ENCODE assay signal across 30 cellular contexts in the genomic region with DNA sequence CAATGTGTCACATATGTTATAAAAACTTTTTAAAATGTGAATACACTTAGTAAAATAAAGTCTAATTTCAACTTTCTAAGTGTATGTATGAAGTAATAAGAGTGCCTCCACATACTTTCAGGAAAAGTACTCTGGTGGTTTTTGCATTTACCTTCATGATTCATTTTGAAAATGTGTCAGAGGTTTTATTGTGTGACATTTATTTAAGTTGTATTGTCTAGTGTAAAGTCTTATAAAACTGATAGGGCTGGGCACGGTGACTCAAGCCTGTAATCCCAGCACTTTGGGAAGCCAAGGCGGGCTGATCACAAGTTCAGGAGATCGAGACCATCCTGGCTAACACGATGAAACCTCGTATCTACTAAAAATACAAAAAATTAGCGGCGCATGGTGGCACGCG.
"Had no signal": no experiment of that assay in that cellular context is flagged by ENCODE, and none has a peak within 500 bp of the region (broad histone marks: within the 10 kb centered on the region; RNA-seq: fewer than 3 reads in every experiment).

No MANE protein-coding gene starts in this region.

- H3K27ac ChIP-seq: left lung, lower lobe of right lung, pancreas, prostate gland, skin epidermis, stomach, testis, thyroid gland, transverse colon, upper lobe of left lung, vagina had no signal

- FAIRE-seq: keratinocyte had no signal

- H3K4me3 ChIP-seq: left lung, lower lobe of right lung, pancreas, prostate gland, skin epidermis, stomach, testis, thyroid gland, transverse colon, upper lobe of left lung, vagina had no signal

- H3K4me1 ChIP-seq: left lung, lower lobe of right lung, pancreas, prostate gland, stomach, testis, thyroid gland, transverse colon, upper lobe of left lung, vagina had no signal

- H3K9me3 ChIP-seq: left lung, lower lobe of right lung, pancreas, prostate gland, stomach, testis, thyroid gland, transverse colon, upper lobe of left lung, vagina had no signal

- DNase-seq: hippocampal formation; kidney glomerular epithelial cell; left colon; left lung; lower lobe of right lung; mesendoderm; naive thymus-derived CD4-positive, alpha-beta T cell; nucleus accumbens; pancreas; retina; right cardiac atrium; stimulated activated CD4-positive, alpha-beta T cell treated with anti-CD3 and anti-CD28 coated beads, Interleukin-12 subunit alpha, Interleukin-12 subunit beta, amount 100 ng/mL, for 4 hours; stimulated activated CD4-positive, alpha-beta T cell treated with anti-CD3 and anti-CD28 coated beads, Interleukin-15, amount 100 ng/mL, for 24 hours; stimulated activated CD4-positive, alpha-beta T cell treated with anti-CD3 and anti-CD28 coated beads, Interleukin-2, amount 100 ng/mL, for 24 hours; stimulated activated CD4-positive, alpha-beta T cell treated with anti-CD3 and anti-CD28 coated beads, Interleukin-4, amount 100 ng/mL, for 1 hour; stimulated activated naive B cell treated with anti-CD40 and anti-IgM and Interleukin-4, amounts not matched to agents 10 μg/mL and 1 μg/mL and 100 μg/mL, for 72 hours; stimulated activated naive CD8-positive, alpha-beta T cell treated with anti-CD3 and anti-CD28 coated beads, Interleukin-15, Interleukin-2, amounts not matched to agents 100 U/mL and 50 U/mL, for 24 hours; stomach; testis; thyroid gland; transverse colon; upper lobe of left lung had no signal

- H3K4me3 Mint-ChIP-seq: mesothelial cell of epicardium; naive thymus-derived CD4-positive, alpha-beta T cell; natural killer cell treated with Interleukin-12 subunit alpha and Interleukin-12 subunit beta and Interleukin-15 and Interleukin-18, amount 100 ng/mL, for 72 hours; neural crest cell; stimulated activated naive B cell treated with anti-CD40 and anti-IgM and Interleukin-4, amounts not matched to agents 10 μg/mL and 1 μg/mL and 100 μg/mL, for 72 hours had no signal

- H3K27ac Mint-ChIP-seq: mesothelial cell of epicardium; naive thymus-derived CD4-positive, alpha-beta T cell; natural killer cell treated with Interleukin-12 subunit alpha and Interleukin-12 subunit beta and Interleukin-15 and Interleukin-18, amount 100 ng/mL, for 72 hours; stimulated activated naive B cell treated with anti-CD40 and anti-IgM and Interleukin-4, amounts not matched to agents 10 μg/mL and 1 μg/mL and 100 μg/mL, for 72 hours had no signal

- H3K36me3 ChIP-seq: left lung, lower lobe of right lung, pancreas, prostate gland, stomach, thyroid gland, transverse colon, upper lobe of left lung, vagina had no signal

- H3K4me1 Mint-ChIP-seq: mesothelial cell of epicardium; naive thymus-derived CD4-positive, alpha-beta T cell; neural crest cell; stimulated activated naive B cell treated with anti-CD40 and anti-IgM and Interleukin-4, amounts not matched to agents 10 μg/mL and 1 μg/mL and 100 μg/mL, for 72 hours had no signal

- ATAC-seq: left colon; left lung; lower lobe of right lung; naive thymus-derived CD4-positive, alpha-beta T cell; natural killer cell treated with Interleukin-12 subunit alpha and Interleukin-12 subunit beta and Interleukin-15 and Interleukin-18, amount 100 ng/mL, for 72 hours; pancreas; right cardiac atrium; sciatic nerve; stimulated activated naive B cell treated with anti-CD40 and anti-IgM and Interleukin-4, amounts not matched to agents 10 μg/mL and 1 μg/mL and 100 μg/mL, for 72 hours; stimulated activated naive CD8-positive, alpha-beta T cell treated with anti-CD3 and anti-CD28 coated beads, Interleukin-15, Interleukin-2, amounts not matched to agents 100 U/mL and 50 U/mL, for 24 hours had no signal

- H3K36me3 Mint-ChIP-seq: mesothelial cell of epicardium; natural killer cell treated with Interleukin-12 subunit alpha and Interleukin-12 subunit beta and Interleukin-15 and Interleukin-18, amount 100 ng/mL, for 72 hours had no signal

- H3K27me3 ChIP-seq: left lung, pancreas, stomach, testis, thyroid gland, transverse colon, upper lobe of left lung, vagina had no signal

- H3K9me3 Mint-ChIP-seq: natural killer cell treated with Interleukin-12 subunit alpha and Interleukin-12 subunit beta and Interleukin-15 and Interleukin-18, amount 100 ng/mL, for 72 hours; neural crest cell had no signal

- H3K27me3 Mint-ChIP-seq: naive thymus-derived CD4-positive, alpha-beta T cell; natural killer cell treated with Interleukin-12 subunit alpha and Interleukin-12 subunit beta and Interleukin-15 and Interleukin-18, amount 100 ng/mL, for 72 hours; stimulated activated naive B cell treated with anti-CD40 and anti-IgM and Interleukin-4, amounts not matched to agents 10 μg/mL and 1 μg/mL and 100 μg/mL, for 72 hours had no signal
